Comparison of ENCODE assay signal across 1 cellular context in genomic region chr11:47379317-47379716, GRCh38.
TF ChIP-seq lines count a peak whose summit lies in the region.

No MANE protein-coding gene starts in this region.

TF ChIP-seq in K562, 482 proteins besides CTCF, POLR2A, EP300 and RAD21 (continued from another document):
- TF ChIP-seq ZBTB34 (CRISPR knock-in tag; IDR thresholded peaks at IDR 0.05) (no peak), BRD9 (IDR thresholded peaks at IDR 0.05; ENCODE audit: low read depth, partially characterized antibody) (no peak), LEF1 (IDR thresholded peaks at IDR 0.05) (no peak), KDM1A (IDR thresholded peaks at IDR 0.05) (peak in 1 of 2 experiments; percentile 15; a peak in 1 of 4 replicates), ZNF764 (CRISPR knock-in tag; IDR thresholded peaks at IDR 0.05; ENCODE audit: low read depth) (no peak), SRSF3 (IDR thresholded peaks at IDR 0.05; ENCODE audit: insufficient read depth, low read length) (no peak), ZBTB12 (CRISPR knock-in tag; IDR thresholded peaks at IDR 0.05) (no peak), NKRF (IDR thresholded peaks at IDR 0.05; ENCODE audit: borderline replicate concordance) (peak; percentile 46; the same call in 1 of the 2 replicates), ATF4 (CRISPR knock-in tag; IDR thresholded peaks at IDR 0.05) (no peak), TBL1XR1 (IDR thresholded peaks at IDR 0.05; ENCODE audit: low read length in 2 of 2) (no peak), ZNF740 (CRISPR knock-in tag; IDR thresholded peaks at IDR 0.05) (no peak), ZNF740 (tag; IDR thresholded peaks at IDR 0.05) (no peak), POLR2B (IDR thresholded peaks at IDR 0.05; ENCODE audit: low read depth, partially characterized antibody) (peak; percentile 20), ASH1L (IDR thresholded peaks at IDR 0.05; ENCODE audit: borderline replicate concordance, low read depth, partially characterized antibody) (no peak), TOE1 (IDR thresholded peaks at IDR 0.05; ENCODE audit: borderline replicate concordance) (0 out of 2 replicates have a peak, but pooled peaks have one; percentile 8), TOE1 (CRISPR knock-in tag; IDR thresholded peaks at IDR 0.05; ENCODE audit: borderline replicate concordance, low read depth) (no peak), ZNF395 (CRISPR knock-in tag; IDR thresholded peaks at IDR 0.05) (no peak), ZFX (CRISPR knock-in tag; IDR thresholded peaks at IDR 0.05) (no peak), ZNF133 (CRISPR knock-in tag; IDR thresholded peaks at IDR 0.05) (no peak), CBX2 (IDR thresholded peaks at IDR 0.05; ENCODE audit: insufficient read depth, low read length, poor library complexity, severe bottlenecking) (no peak), MAZ (CRISPR knock-in tag; conservative IDR thresholded peaks at IDR 0.05 in 1 of 2, IDR thresholded peaks at IDR 0.05 in 1 of 2) (no peak), ZNF512 (tag; IDR thresholded peaks at IDR 0.05) (no peak), THRA (IDR thresholded peaks at IDR 0.05) (no peak), CHD2 (IDR thresholded peaks at IDR 0.05; ENCODE audit: low read depth, low read length) (no peak), GATAD2A (IDR thresholded peaks at IDR 0.05) (no peak), ZHX1 (conservative IDR thresholded peaks at IDR 0.05; ENCODE audit: low read length) (no peak), ZNF3 (CRISPR knock-in tag; IDR thresholded peaks at IDR 0.05) (no peak), NR1H2 (CRISPR knock-in tag; IDR thresholded peaks at IDR 0.05) (no peak), HMGN3 (IDR thresholded peaks at IDR 0.05; ENCODE audit: borderline replicate concordance, extremely low read depth, insufficient read length, low read depth, low read length) (no peak)
